2 cellular contexts compared by ENCODE assay signal in genomic region chr12:124804011-124804621, GRCh38.
TF ChIP-seq lines count a peak whose summit lies in the region.

No MANE protein-coding gene starts in this region.

TF ChIP-seq in HCT116, 20 proteins besides CTCF, POLR2A, EP300 and RAD21:
- TF ChIP-seq MAX (IDR thresholded peaks at IDR 0.05) (no peak), CBX3 (IDR thresholded peaks at IDR 0.05; ENCODE audit: low read depth) (no peak), SP1 (IDR thresholded peaks at IDR 0.05; ENCODE audit: low read depth) (no peak), SRF (IDR thresholded peaks at IDR 0.05; ENCODE audit: low read depth) (no peak), EZH2 (IDR thresholded peaks at IDR 0.05) (no peak), ZFX (IDR thresholded peaks at IDR 0.05) (no peak), EGR1 (IDR thresholded peaks at IDR 0.05; ENCODE audit: low read depth) (no peak), POLR2AphosphoS5 (IDR thresholded peaks at IDR 0.05; ENCODE audit: low read depth, low read length) (no peak)

TF ChIP-seq in SK-N-SH, 30 proteins besides CTCF, POLR2A, EP300 and RAD21:
- TF ChIP-seq USF1 (IDR thresholded peaks at IDR 0.05; ENCODE audit: borderline replicate concordance, low read depth) (peak; percentile 67; the same call in 1 of the 2 replicates), YY1 (IDR thresholded peaks at IDR 0.05; ENCODE audit: low read depth) (no peak), RFX5 (IDR thresholded peaks at IDR 0.05; ENCODE audit: low read length) (0 out of 2 replicates have a peak, but pooled peaks have one; percentile 17)
TF ChIP-seq in SK-N-SH: peak in this region for 2.
